In genomic region chr17:42997984-42998938, GRCh38 we compare ENCODE assay signal across 8 cellular contexts. TPM values are rescaled to one million over a fixed set of nuclear protein-coding genes. Genes with fewer than 3 reads are reported as not detected.
DNase-seq lines count a peak whose midpoint lies in the region; ATAC-seq and TF ChIP-seq lines count a peak whose summit lies in the region.

RPL27 (plus strand) TSS chr17:42998419; CDS start chr17:42998751, 332 bp downstream.

- WGBS in spleen, 5 donors, result 0 to 1% (median 0%) methylated on average over 35 to 49 of the region's 49 CpGs

- ATAC-seq in GM18870 (IDR thresholded peaks at IDR 0.05; ENCODE audit: unreplicated experiment) (peak; percentile 91), HG03139 (IDR thresholded peaks at IDR 0.05; ENCODE audit: unreplicated experiment) (peak; percentile 89)

- TF ChIP-seq CTCF in AG04449 (IDR thresholded peaks at IDR 0.05; ENCODE audit: insufficient read depth, low read length, missing control alignments), result peak; percentile 65
- TF ChIP-seq CTCF in WI38 (IDR thresholded peaks at IDR 0.05; ENCODE audit: low read depth, low read length), result peak; percentile 87
- peak; percentile 84 for TF ChIP-seq CTCF in cardiac fibroblast (IDR thresholded peaks at IDR 0.05; ENCODE audit: low read depth, low read length)
- peak; percentile 93 to 100 (median 99) for TF ChIP-seq CTCF in spleen (IDR thresholded peaks at IDR 0.05 in 8 of 11, conservative IDR thresholded peaks at IDR 0.05 in 3 of 11)

- H3K4me3 ChIP-seq in AG04449 (ENCODE audit: low read depth, low read length) (peak within 1 kb of the TSS; percentile 93), WI38 (ENCODE audit: low read depth, low read length) (peak within 1 kb of the TSS; percentile 98), cardiac fibroblast (replicated peaks in 1 of 2; ENCODE audit: low read depth in 2 of 2, low read length in 2 of 2) (peak within 1 kb of the TSS; percentile 72 to 81), spleen (peak within 1 kb of the TSS; percentile 62 to 97 (median 73))

- H3K4me3 Mint-ChIP-seq in immature natural killer cell, result peak within 1 kb of the TSS; percentile 92 to 99 (median 96)

- POLR2A ChIA-PET in AG04449 (lab: Yijun Ruan, JAX), result interaction anchor here (0.8 to 1.8 kb wide), 17 partner anchors 9 to 317 kb away, joined by 3 to 22 read pairs (median 4); partner anchors contain the start of genes AARSD1, BRCA1, IFI35 and PTGES3L

- H3K9me3 Mint-ChIP-seq in immature natural killer cell, result no peaks in the 10 kb centered on the region

- peak within 1 kb of the TSS; percentile 89 to 100 (median 94) for H3K27ac Mint-ChIP-seq in immature natural killer cell

- H3K9me3 ChIP-seq in spleen, result no peaks in the 10 kb centered on the region

- H3K27ac ChIP-seq in spleen, result peak within 1 kb of the TSS; percentile 82 to 96 (median 91)

- peaks cover 0 to 21% (median 7%) of the 10 kb centered on the region in 3 donors for H3K36me3 Mint-ChIP-seq in immature natural killer cell

- intact Hi-C loops in spleen (cut with DNase I; ENCODE audit: low total_unique reads), result no loop called here

- TF ChIP-seq POLR2A in spleen (IDR thresholded peaks at IDR 0.05), result peak in 1 of 3 donors; percentile 23

- peaks cover 28 to 32% of the 10 kb centered on the region in 2 donors for H3K4me1 Mint-ChIP-seq in immature natural killer cell

- H3K27me3 Mint-ChIP-seq in immature natural killer cell (ENCODE audit: low read depth in 3 of 3), result peaks cover 0 to 11% (median 1%) of the 10 kb centered on the region in 3 donors

- H3K36me3 ChIP-seq in spleen, result peaks cover 0 to 62% (median 42%) of the 10 kb centered on the region in 6 donors

- CTCF ChIA-PET in AG04449 (lab: Yijun Ruan, JAX), result interaction anchor here (0.7 to 3.0 kb wide), 29 partner anchors 8 to 420 kb away, joined by 3 to 35 read pairs (median 4); partner anchors contain the start of genes AOC2, BECN1, IFI35 and PTGES3L

- peaks cover 13 to 60% (median 48%) of the 10 kb centered on the region in 6 donors for H3K4me1 ChIP-seq in spleen

- no peaks in the 10 kb centered on the region for H3K27me3 ChIP-seq in spleen (replicated peaks in 1 of 7)

- DNase-seq in AG04449 (ENCODE audit: low read depth, low spot score) (peak; percentile 100), NCI-H2227 (lab: John Stamatoyannopoulos, UW; ENCODE audit: unreplicated experiment) (peak; percentile 99), cardiac fibroblast (ENCODE audit: low read depth in 2 of 2) (peak; percentile 100), immature natural killer cell (peak; percentile 98), spleen (peak; percentile 98)

RNA-seq across cellular contexts. Expression of gene RPL27, which starts in this region (rescaled TPM):
- polyA plus RNA-seq in immature natural killer cell (1,000 to 10,000 TPM in 2 of 3 donors, 100 to 1,000 TPM in 1; 807 to 2,182 (median 1,177) TPM), spleen (1,000 to 10,000 TPM; 5,502 to 6,357 (median 5,985) TPM)
- total RNA-seq in spleen, result 1,000 to 10,000 TPM in 3 of 7 donors, 100 to 1,000 TPM in 4; 702 to 1,170 (median 925) TPM

Comparison
In these comparisons a context has a peak if more than half of its experiments do, and no peak if none do; other contexts are left out.
1. Peak in every context shown above with its lines: DNase-seq, ATAC-seq, H3K4me3 ChIP-seq and H3K27ac ChIP-seq.